In the genomic region with DNA sequence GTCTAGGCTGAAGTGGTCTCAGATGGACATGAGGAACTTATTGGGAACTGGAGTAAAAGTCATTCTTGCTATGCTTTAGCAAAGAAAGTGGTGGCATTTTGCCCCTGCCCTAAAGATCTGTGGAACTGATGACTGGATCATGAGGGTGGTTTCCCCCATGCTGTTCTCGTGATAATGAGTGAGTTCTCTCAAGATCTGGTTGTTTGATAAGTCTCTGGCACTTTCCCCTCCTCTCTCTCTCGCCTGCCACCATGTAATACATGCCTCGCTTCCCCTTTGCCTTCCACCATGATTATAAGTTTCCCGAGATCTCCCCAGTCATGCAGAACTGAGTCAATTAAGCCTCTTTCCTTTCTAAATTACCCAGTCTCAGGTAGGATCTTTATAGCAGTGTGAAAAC, we compare ENCODE assay signal across 24 cellular contexts.
"Had no signal": no experiment of that assay in that cellular context is flagged by ENCODE, and none has a peak within 500 bp of the region (broad histone marks: within the 10 kb centered on the region; RNA-seq: fewer than 3 reads in every experiment).

No MANE protein-coding gene starts in this region.

- H3K27ac ChIP-seq: colonic mucosa, epithelial cell of prostate, esophagus squamous epithelium, gastrocnemius medialis, heart right ventricle, left lung, lower lobe of right lung had no signal

- H3K36me3 Mint-ChIP-seq: mesothelial cell of epicardium had no signal

- DNase-seq: colonic mucosa; cortex of kidney; effector CD8-positive, alpha-beta T cell; effector memory CD8-positive, alpha-beta T cell; endodermal cell; erythroblast; esophagus squamous epithelium; foreskin fibroblast; foreskin melanocyte; gastrocnemius medialis; glutamatergic neuron; head of caudate nucleus; heart right ventricle; hippocampal formation; left cardiac atrium; left lung; left ventricle myocardium superior; lower lobe of right lung; mesenchymal stem cell; mucosa of descending colon had no signal

- H3K4me1 ChIP-seq: colonic mucosa, esophagus squamous epithelium, left lung, lower lobe of right lung had no signal

- H3K9me3 ChIP-seq: colonic mucosa, esophagus squamous epithelium, gastrocnemius medialis, heart right ventricle, left lung, lower lobe of right lung, mucosa of descending colon had no signal

- H3K27me3 Mint-ChIP-seq: dendritic cell treated with granulocyte-macrophage colony-stimulating factor and Interleukin-4, amounts not matched to agents 40 ng/mL and 50 ng/mL, for 4 days had no signal

- H3K9me3 Mint-ChIP-seq: dendritic cell treated with granulocyte-macrophage colony-stimulating factor and Interleukin-4, amounts not matched to agents 40 ng/mL and 50 ng/mL, for 4 days; effector memory CD8-positive, alpha-beta T cell; mesothelial cell of epicardium had no signal

- H3K4me3 Mint-ChIP-seq: dendritic cell treated with granulocyte-macrophage colony-stimulating factor and Interleukin-4, amounts not matched to agents 40 ng/mL and 50 ng/mL, for 4 days; effector memory CD8-positive, alpha-beta T cell; endodermal cell; mesothelial cell of epicardium had no signal

- H3K4me1 Mint-ChIP-seq: endodermal cell, mesothelial cell of epicardium had no signal

- H3K27me3 ChIP-seq: colonic mucosa, esophagus squamous epithelium, gastrocnemius medialis, heart right ventricle, left lung had no signal

- H3K36me3 ChIP-seq: colonic mucosa, esophagus squamous epithelium, gastrocnemius medialis, heart right ventricle, left lung, lower lobe of right lung had no signal

- H3K27ac Mint-ChIP-seq: dendritic cell treated with granulocyte-macrophage colony-stimulating factor and Interleukin-4, amounts not matched to agents 40 ng/mL and 50 ng/mL, for 4 days; effector memory CD8-positive, alpha-beta T cell; endodermal cell; mesothelial cell of epicardium had no signal

- H3K4me3 ChIP-seq: colonic mucosa, esophagus squamous epithelium, gastrocnemius medialis, heart right ventricle, left lung, lower lobe of right lung, mucosa of descending colon had no signal

- ATAC-seq: effector memory CD8-positive, alpha-beta T cell; esophagus mucosa; gastrocnemius medialis; heart right ventricle; left cardiac atrium; left lung; left ventricle myocardium superior; lower lobe of right lung; mucosa of descending colon had no signal
